Comparison of ENCODE assay signal across 8 cellular contexts in the genomic region with DNA sequence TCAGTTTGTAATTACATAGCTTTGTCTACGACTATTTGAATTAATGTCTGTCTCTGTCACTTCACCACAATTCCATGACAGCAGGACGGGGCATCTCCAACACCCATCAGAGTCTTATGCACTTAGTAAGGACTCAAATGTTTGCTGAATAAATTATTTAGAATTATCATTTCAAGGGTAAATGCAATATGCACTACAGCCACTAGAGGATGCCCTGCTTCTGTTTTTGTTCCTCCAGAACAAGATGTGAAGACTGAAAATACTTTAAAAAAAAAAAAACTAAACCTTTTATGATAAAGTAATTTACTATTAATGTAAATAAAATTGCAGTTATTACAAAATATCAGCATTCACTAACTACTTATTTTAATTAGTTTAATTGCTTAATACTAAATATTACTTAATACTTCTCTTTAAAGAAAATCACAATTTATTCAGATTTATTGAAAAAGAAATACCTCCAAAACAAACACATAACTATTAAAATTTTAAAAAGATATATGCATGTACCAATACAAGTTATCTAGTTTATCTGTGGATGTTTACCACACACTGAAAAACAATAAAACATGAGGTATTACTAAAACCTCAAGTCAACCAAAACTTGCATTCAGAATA. TPM values are rescaled to one million over a fixed set of nuclear protein-coding genes. Genes with fewer than 3 reads are reported as not detected.
DNase-seq lines count a peak whose midpoint lies in the region; ATAC-seq and TF ChIP-seq lines count a peak whose summit lies in the region.

No MANE protein-coding gene starts in this region.

- H3K4me3 ChIP-seq in AG04449 (ENCODE audit: low read depth, low read length) (no peak overlapping the region), fibroblast of the aortic adventitia (ENCODE audit: low read depth, low read length) (no peak overlapping the region)

- DNase-seq in AG04449 (ENCODE audit: low read depth, low spot score) (no peak), GF-D8 (lab: John Stamatoyannopoulos, UW) (peak; percentile 27), NCI-H2107 treated with DMSO at 0.1 percent for 48 hours (lab: John Stamatoyannopoulos, UW; ENCODE audit: unreplicated experiment) (peak; percentile 48), fibroblast of the aortic adventitia (ENCODE audit: low read depth) (peak; percentile 80), retina (peak; percentile 56), posterior vena cava (ENCODE audit: low spot score) (no peak)
- peak; percentile 31 for DNase-seq in activated CD4-positive, alpha-beta T cell treated with anti-CD3 and anti-CD28 coated beads, Interleukin-2, amount 50 U/mL, for 1 hour

- no peak for ATAC-seq in GM18505 (IDR thresholded peaks at IDR 0.05; ENCODE audit: unreplicated experiment)

- peak; percentile 54 for TF ChIP-seq CTCF in AG04449 (IDR thresholded peaks at IDR 0.05; ENCODE audit: insufficient read depth, low read length, missing control alignments)
- peak; percentile 98 for TF ChIP-seq CTCF in fibroblast of the aortic adventitia (IDR thresholded peaks at IDR 0.05; ENCODE audit: insufficient read depth, low read length)

- CTCF ChIA-PET in AG04449 (lab: Yijun Ruan, JAX), result interaction anchor here (0.6 to 9.0 kb wide), 11 partner anchors 9 to 402 kb away, joined by 3 to 111 read pairs (median 5); no protein-coding TSS in a partner anchor

- no peak for TF ChIP-seq POLR2A in GM18505 (IDR thresholded peaks at IDR 0.05; ENCODE audit: borderline replicate concordance, extremely low read depth, insufficient read depth, insufficient read length)

- POLR2A ChIA-PET in AG04449 (lab: Yijun Ruan, JAX), result no interaction called here

- intact Hi-C loops in posterior vena cava (cut with DNase I), result loop anchor here (10.0 kb wide), 2 partner anchors 61 to 71 kb away; no protein-coding TSS in a partner anchor

RNA-seq across cellular contexts. Expression of a gene that starts 3.2 kb away (rescaled TPM):
- total RNA-seq in fibroblast of the aortic adventitia (ENCODE audit: low replicate concordance) (32.7 and 44.8 TPM in 2 replicates), posterior vena cava (10 to 100 TPM; 18.6 to 23.7 TPM)

RNA-seq across cellular contexts. Expression of a gene that starts 3.4 kb away (rescaled TPM):
- total RNA-seq in fibroblast of the aortic adventitia (ENCODE audit: low replicate concordance) (44.0 and 52.0 TPM in 2 replicates), posterior vena cava (10 to 100 TPM; 24.9 to 29.7 TPM)

Comparison
In these comparisons a context has a peak if more than half of its experiments do, and no peak if none do; other contexts are left out.
1. DNase-seq: peak in GF-D8 (single experiment), NCI-H2107 treated with DMSO at 0.1 percent for 48 hours (single experiment), activated CD4-positive, alpha-beta T cell treated with anti-CD3 and anti-CD28 coated beads, Interleukin-2, amount 50 U/mL, for 1 hour (single experiment), fibroblast of the aortic adventitia (single experiment) and retina (single experiment); none in AG04449 (single experiment) and posterior vena cava (single experiment).